ENCODE assay signal across 12 cellular contexts in the genomic region with DNA sequence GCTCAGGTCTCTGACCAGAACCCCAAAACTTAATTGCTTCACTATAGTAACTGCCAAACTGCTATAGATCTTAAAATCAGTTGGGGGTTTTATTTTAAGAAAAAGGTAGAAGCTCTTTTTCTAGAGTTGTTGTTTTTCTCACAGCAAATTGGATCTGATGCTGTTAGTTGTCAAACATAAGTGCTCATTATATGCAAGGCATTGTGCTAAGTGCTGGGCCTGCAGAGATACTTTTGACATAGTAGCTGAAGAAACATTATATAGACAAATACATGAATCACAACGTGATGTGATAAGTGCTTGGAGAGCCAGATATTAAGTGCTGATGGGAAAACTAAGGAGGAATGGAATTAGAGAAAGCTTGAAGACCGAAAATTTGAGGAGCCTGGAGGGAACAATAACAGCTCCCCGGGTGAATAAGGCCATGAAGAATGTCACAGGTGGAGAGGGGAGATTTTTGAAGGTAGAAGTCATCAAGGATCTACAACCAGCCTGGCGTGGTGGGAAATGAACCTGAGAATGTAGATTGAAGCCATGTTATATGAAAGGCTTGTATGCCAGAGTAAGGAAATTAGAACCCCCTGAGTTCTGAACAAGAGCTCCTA.
"Had no signal": no experiment of that assay in that cellular context is flagged by ENCODE, and none has a peak within 500 bp of the region (broad histone marks: within the 10 kb centered on the region; RNA-seq: fewer than 3 reads in every experiment).

No MANE protein-coding gene starts in this region.

- H3K9me3 ChIP-seq: left ventricle myocardium inferior, ovary, uterus had no signal

- H3K27ac ChIP-seq: ovary, skin epidermis, uterus had no signal

- H3K4me3 Mint-ChIP-seq: activated naive CD8-positive, alpha-beta T cell; neural crest cell had no signal

- H3K9me3 Mint-ChIP-seq: neural crest cell had no signal

- H3K27me3 ChIP-seq: brain microvascular endothelial cell, ovary, uterus had no signal

- H3K4me3 ChIP-seq: left ventricle myocardium inferior, ovary, skin epidermis, uterus had no signal

- DNase-seq: activated effector memory CD4-positive, alpha-beta T cell treated with Interleukin-2 at 50 U/mL for 16 hours; amygdala; brain microvascular endothelial cell; dermis blood vessel endothelial cell; glutamatergic neuron; left ventricle myocardium inferior; ovary; retina; uterus had no signal

- H3K27me3 Mint-ChIP-seq: activated naive CD8-positive, alpha-beta T cell had no signal

- H3K36me3 ChIP-seq: brain microvascular endothelial cell, left ventricle myocardium inferior, ovary, uterus had no signal

- H3K27ac Mint-ChIP-seq: activated naive CD8-positive, alpha-beta T cell had no signal
